Comparison of ENCODE assay signal across 8 cellular contexts in genomic region chr19:9828551-9829063, GRCh38. TPM values are rescaled to one million over a fixed set of nuclear protein-coding genes. Genes with fewer than 3 reads are reported as not detected.
DNase-seq lines count a peak whose midpoint lies in the region; ATAC-seq and TF ChIP-seq lines count a peak whose summit lies in the region.

No MANE protein-coding gene starts in this region.

- DNase-seq in BJ (ENCODE audit: low read depth) (no peak), MM.1S (no peak), coronary artery (ENCODE audit: low spot score) (no peak), natural killer cell (no peak), anterior cingulate cortex (lab: John Stamatoyannopoulos, UW) (no peak), NCI-H526 treated with DMSO at 0.1 percent for 48 hours (lab: John Stamatoyannopoulos, UW) (no peak)

- peak overlapping the region; percentile 100 for H3K4me2 ChIP-seq in MM.1S (ENCODE audit: low read depth, low read length)

- H3F3A ChIP-seq in MM.1S (ENCODE audit: insufficient read depth, low read length) = peaks cover 29% of the 10 kb centered on the region

- no peaks in the 10 kb centered on the region for H3K9me3 ChIP-seq in MM.1S (replicated peaks; ENCODE audit: insufficient read depth, low read length)

- H3K27ac ChIP-seq in MM.1S (ENCODE audit: low read length) (no peak overlapping the region), coronary artery (no peak overlapping the region)

- H3K4me3 Mint-ChIP-seq in natural killer cell = peak overlapping the region; percentile 100

- no peaks in the 10 kb centered on the region for H3K9me3 Mint-ChIP-seq in natural killer cell

- TF ChIP-seq CTCF in BJ (IDR thresholded peaks at IDR 0.05; ENCODE audit: insufficient read depth, low read depth, low read length) (no peak), MM.1S (IDR thresholded peaks at IDR 0.05; ENCODE audit: low read length) (no peak), coronary artery (IDR thresholded peaks at IDR 0.05) (no peak), natural killer cell (IDR thresholded peaks at IDR 0.05) (no peak)

- H4K20me1 ChIP-seq in MM.1S (ENCODE audit: insufficient read depth, low read length) = no peaks in the 10 kb centered on the region

- ATAC-seq in natural killer cell (no peak), HG03097 (IDR thresholded peaks at IDR 0.05; ENCODE audit: low FRiP score, unreplicated experiment) (no peak), HG02642 (IDR thresholded peaks at IDR 0.05; ENCODE audit: poor library complexity, unreplicated experiment) (no peak)

- H3K79me2 ChIP-seq in MM.1S (ENCODE audit: low read length) = peaks cover 59% of the 10 kb centered on the region

- H3K4me1 Mint-ChIP-seq in natural killer cell = peaks cover 12 to 32% of the 10 kb centered on the region in 2 donors

- POLR2A ChIA-PET in BJ (lab: Charles Lee) = no interaction called here

- no peak overlapping the region for H2AFZ ChIP-seq in MM.1S (ENCODE audit: low read length)

- no peaks in the 10 kb centered on the region for H3K27me3 ChIP-seq in BJ (ENCODE audit: control insufficient read depth, insufficient read depth, low read length)
- no peaks in the 10 kb centered on the region for H3K27me3 ChIP-seq in MM.1S (replicated peaks; ENCODE audit: insufficient read depth, low read length)

- peaks cover 5% of the 10 kb centered on the region for H3K36me3 ChIP-seq in BJ (ENCODE audit: control insufficient read depth, insufficient read depth, low read length)
- no peaks in the 10 kb centered on the region for H3K36me3 ChIP-seq in MM.1S (replicated peaks; ENCODE audit: insufficient read depth, low read length)

- H3K4me3 ChIP-seq in BJ (ENCODE audit: low read depth, low read length) = peak overlapping the region; percentile 86
- peak overlapping the region; percentile 98 for H3K4me3 ChIP-seq in MM.1S (ENCODE audit: low read length)
- H3K4me3 ChIP-seq in coronary artery = peak overlapping the region; percentile 96

- no peaks in the 10 kb centered on the region for H3K36me3 Mint-ChIP-seq in natural killer cell

- H3K4me1 ChIP-seq in MM.1S (ENCODE audit: low read length) = peaks cover 21% of the 10 kb centered on the region

- no peaks in the 10 kb centered on the region for H3K27me3 Mint-ChIP-seq in natural killer cell (ENCODE audit: low read depth in 2 of 2)

- intact Hi-C loops in natural killer cell (cut with micrococcal nuclease) = no loop called here

- H3K9me2 ChIP-seq in MM.1S (replicated peaks; ENCODE audit: insufficient read depth, low read length) = no peaks in the 10 kb centered on the region

- H3K27ac Mint-ChIP-seq in natural killer cell = peak overlapping the region; percentile 97

- H3K9ac ChIP-seq in MM.1S (ENCODE audit: low read length) = peak overlapping the region; percentile 90

- CTCF ChIA-PET in BJ (lab: Yijun Ruan, JAX) = interaction anchor here (0.6 kb wide), 1 partner anchor 1179 kb away, joined by 3 read pairs; no protein-coding TSS in a partner anchor

RNA-seq across cellular contexts. Expression of gene UBL5, which starts 0.9 kb away (rescaled TPM):
- 506 and 578 TPM in 2 replicates for polyA plus RNA-seq in BJ (2011; rRNA removed)
- polyA minus RNA-seq in BJ (2011; rRNA and poly(A)+ RNA removed) = 39.4 and 43.6 TPM in 2 replicates
- 100 to 1,000 TPM; 193 to 239 (median 194) TPM for total RNA-seq in natural killer cell

RNA-seq across cellular contexts. Expression of gene PIN1, which starts 6.5 kb away (rescaled TPM):
- 56.4 and 89.6 TPM in 2 replicates for polyA plus RNA-seq in BJ (2011; rRNA removed)
- 8.1 and 14.3 TPM in 2 replicates for polyA minus RNA-seq in BJ (2011; rRNA and poly(A)+ RNA removed)
- 10 to 100 TPM; 68.3 to 82.6 (median 74.8) TPM for total RNA-seq in natural killer cell

RNA-seq across cellular contexts. Expression of gene FBXL12, which starts 9.7 kb away (rescaled TPM):
- polyA plus RNA-seq in BJ (2011; rRNA removed) = 23.5 and 35.3 TPM in 2 replicates
- 11.5 and 13.1 TPM in 2 replicates for polyA minus RNA-seq in BJ (2011; rRNA and poly(A)+ RNA removed)
- 10 to 100 TPM; 36.9 to 46.8 (median 43.6) TPM for total RNA-seq in natural killer cell
